22 cellular contexts compared by ENCODE assay signal in genomic region chr2:109670556-109671411, GRCh38. TPM values are rescaled to one million over a fixed set of nuclear protein-coding genes. Genes with fewer than 3 reads are reported as not detected.
DNase-seq lines count a peak whose midpoint lies in the region; ATAC-seq, FAIRE-seq and TF ChIP-seq lines count a peak whose summit lies in the region.
"Had no signal": no experiment of that assay in that cellular context is flagged by ENCODE, and none has a peak within 500 bp of the region (broad histone marks: within the 10 kb centered on the region; RNA-seq: fewer than 3 reads in every experiment).

No MANE protein-coding gene starts in this region.

- H4K12ac ChIP-seq in trophoblast cell (ENCODE audit: low read depth, low read length) = no peak overlapping the region

- H4K5ac ChIP-seq in H1 (ENCODE audit: insufficient read length, low read depth, low read length) = no peak overlapping the region

- TF ChIP-seq CTCF in HepG2 (CRISPR knock-in tag; IDR thresholded peaks at IDR 0.05) = peak; percentile 67
- TF ChIP-seq CTCF in right lobe of liver (IDR thresholded peaks at IDR 0.05) = no peak
- peak in 1 of 3 experiments; percentile 3; a peak in 1 of 4 replicates for TF ChIP-seq CTCF in H1 (IDR thresholded peaks at IDR 0.05; ENCODE audit: control extremely low read depth in 1 of 3, insufficient read depth in 1 of 3, low read depth in 1 of 3, low read length in 3 of 3)

- H3K23ac ChIP-seq in H1 (ENCODE audit: insufficient read length) (no peak overlapping the region), trophoblast cell (ENCODE audit: low read length) (no peak overlapping the region)

- H2AK5ac ChIP-seq in H1 (ENCODE audit: low read depth, low read length) (no peak overlapping the region), trophoblast cell (ENCODE audit: low read length) (peak overlapping the region; percentile 4)

- no TSS peak for BruUV-seq in HepG2 (replicated peaks; lab: Mats Ljungman, UMichigan)

- H3K4me3 ChIP-seq in HepG2 (replicated peaks in 1 of 3; ENCODE audit: insufficient read depth in 1 of 3, low read depth in 2 of 3, low read length in 3 of 3) (no peak overlapping the region; a peak in 1 of 6 replicates), right lobe of liver (no peak overlapping the region), H1 (ENCODE audit: extremely low read depth in 1 of 4, insufficient read depth in 2 of 4, low read depth in 3 of 4, low read length in 4 of 4) (no peak overlapping the region), trophoblast cell (ENCODE audit: low read depth, low read length) (no peak overlapping the region), MG63 (no peak overlapping the region)
- H3K4me3 ChIP-seq: BLaER1 had no signal

- no peaks in the 10 kb centered on the region for H3K79me2 ChIP-seq in HepG2 (ENCODE audit: insufficient read depth, low read length)
- no peaks in the 10 kb centered on the region for H3K79me2 ChIP-seq in H1 (ENCODE audit: control insufficient read depth in 1 of 2, insufficient read depth in 2 of 2, low read length in 2 of 2)
- H3K79me2 ChIP-seq in trophoblast cell (ENCODE audit: control insufficient read depth, insufficient read depth, low read length, poor library complexity) = no peaks in the 10 kb centered on the region

- H3K18ac ChIP-seq in H1 (ENCODE audit: extremely low read depth, low read length) (no peak overlapping the region), trophoblast cell (ENCODE audit: low read length) (no peak overlapping the region)

- no peak for TF ChIP-seq EP300 in HepG2 (IDR thresholded peaks at IDR 0.05; ENCODE audit: low read depth in 2 of 2, low read length in 2 of 2)
- TF ChIP-seq EP300 in HepG2 (CRISPR knock-in tag; IDR thresholded peaks at IDR 0.05; ENCODE audit: borderline replicate concordance) = no peak
- TF ChIP-seq EP300 in H1 (IDR thresholded peaks at IDR 0.05; ENCODE audit: borderline replicate concordance in 1 of 2, low read depth in 2 of 2, low read length in 2 of 2) = no peak

- no peak overlapping the region for H3K9ac ChIP-seq in HepG2 (ENCODE audit: insufficient read depth, low read depth, low read length)
- H3K9ac ChIP-seq in H1 (replicated peaks in 1 of 4; ENCODE audit: extremely low read depth in 1 of 4, low read depth in 3 of 4, low read length in 3 of 4) = no peak overlapping the region
- no peak overlapping the region for H3K9ac ChIP-seq in trophoblast cell (ENCODE audit: low read length)
- H3K9ac ChIP-seq: BLaER1 had no signal

- H3K4ac ChIP-seq in H1 (replicated peaks; ENCODE audit: insufficient read length, low read depth, low read length) (no peak overlapping the region), trophoblast cell (ENCODE audit: low read depth, low read length) (no peak overlapping the region)

- no peak overlapping the region for H2BK15ac ChIP-seq in H1 (ENCODE audit: low read length)

- TF ChIP-seq RAD21 in HepG2 (CRISPR knock-in tag; IDR thresholded peaks at IDR 0.05) (peak; percentile 81), H1 (IDR thresholded peaks at IDR 0.05 in 1 of 2, conservative IDR thresholded peaks at IDR 0.05 in 1 of 2; ENCODE audit: low read depth in 2 of 2, low read length in 2 of 2) (0 out of 4 replicates have a peak, but pooled peaks of 1 of the 2 experiments have one; percentile 12)

- H3K79me1 ChIP-seq in H1 (ENCODE audit: low read depth, low read length) = no peaks in the 10 kb centered on the region
- H3K79me1 ChIP-seq in trophoblast cell (ENCODE audit: low read length) = no peaks in the 10 kb centered on the region

- no peak overlapping the region for H3K14ac ChIP-seq in H1 (ENCODE audit: insufficient read length)
- H3K14ac ChIP-seq in trophoblast cell (ENCODE audit: low read length) = no peak overlapping the region

- H2BK20ac ChIP-seq in H1 (ENCODE audit: low read length) = no peak overlapping the region

- H3K9me3 ChIP-seq in HepG2 (ENCODE audit: low read length) (no peaks in the 10 kb centered on the region), right lobe of liver (no peaks in the 10 kb centered on the region), H1 (ENCODE audit: insufficient read depth in 2 of 2, low read depth in 1 of 2, low read length in 1 of 2) (0 out of 4 replicates have a peak, but pooled peaks cover 0 to 4% of the 10 kb centered on the region in 2 experiments), trophoblast cell (ENCODE audit: insufficient read depth, low read depth, low read length) (no peaks in the 10 kb centered on the region), MG63 (no peaks in the 10 kb centered on the region)
- H3K9me3 ChIP-seq: BLaER1 had no signal

- H4K91ac ChIP-seq in H1 (replicated peaks; ENCODE audit: insufficient read length, low read length) = no peak overlapping the region
- no peak overlapping the region for H4K91ac ChIP-seq in trophoblast cell (ENCODE audit: low read depth, low read length)

- H4K20me1 ChIP-seq in HepG2 (ENCODE audit: insufficient read depth, low read length) (no peaks in the 10 kb centered on the region), H1 (replicated peaks in 1 of 2; ENCODE audit: control insufficient read depth in 1 of 2, insufficient read depth in 2 of 2, low read length in 2 of 2) (no peaks in the 10 kb centered on the region)
- H4K20me1 ChIP-seq: BLaER1 had no signal

- CTCF ChIA-PET in HepG2 (lab: Yijun Ruan, JAX; ENCODE audit: low intra/inter-chr PET ratio, low total read pairs) (interaction anchor here (1.2 kb wide), 1 partner anchor 125 kb away, joined by 4 read pairs; no protein-coding TSS in a partner anchor), H1 (lab: Charles Lee; ENCODE audit: partially characterized antibody) (interaction anchor here (0.6 to 1.0 kb wide), 3 partner anchors 45 to 277 kb away, joined by 3 read pairs; no protein-coding TSS in a partner anchor)

- H3K4me2 ChIP-seq in HepG2 (ENCODE audit: low read depth, low read length) (peak overlapping the region; percentile 54), H1 (ENCODE audit: insufficient read depth in 1 of 2, low read depth in 2 of 2, low read length in 2 of 2) (no peak overlapping the region), trophoblast cell (ENCODE audit: low read length) (no peak overlapping the region)
- H3K4me2 ChIP-seq: BLaER1 had no signal

- TF ChIP-seq POLR2A in HepG2 (IDR thresholded peaks at IDR 0.05; ENCODE audit: insufficient read depth in 1 of 2, low read depth in 2 of 2, low read length in 2 of 2) (no peak), right lobe of liver (IDR thresholded peaks at IDR 0.05) (no peak), H1 (IDR thresholded peaks at IDR 0.05; ENCODE audit: control extremely low read depth in 1 of 2, low read depth in 2 of 2, low read length in 2 of 2) (no peak)

- H3K4me1 ChIP-seq in HepG2 (ENCODE audit: insufficient read depth, low read length) (peaks cover 35% of the 10 kb centered on the region), right lobe of liver (no peaks in the 10 kb centered on the region), H1 (replicated peaks in 1 of 4; ENCODE audit: control insufficient read depth in 3 of 4, insufficient read depth in 4 of 4, low read length in 3 of 4) (no peaks in the 10 kb centered on the region; a peak in 1 of 7 replicates), trophoblast cell (ENCODE audit: control insufficient read depth in 1 of 2, insufficient read depth in 2 of 2, low read length in 2 of 2) (no peaks in the 10 kb centered on the region)
- H3K4me1 ChIP-seq: BLaER1 had no signal

- peak; percentile 33 for DNase-seq in HepG2 (ENCODE audit: low spot score)
- no peak for DNase-seq in right lobe of liver
- no peak for DNase-seq in H1 (ENCODE audit: low read depth in 1 of 2, low spot score in 2 of 2)
- DNase-seq in trophoblast cell = no peak
- no peak for DNase-seq in cortex of kidney (lab: John Stamatoyannopoulos, UW)
- DNase-seq in MG63 = no peak
- no peak for DNase-seq in anterior cingulate cortex (lab: John Stamatoyannopoulos, UW)
- DNase-seq: CD4-positive, CD25-positive, alpha-beta regulatory T cell; DMS153; NCI-H1092; NCI-H1417 treated with DMSO at 0.1 percent for 48 hours; NCI-H1694 treated with DMSO at 0.1 percent for 48 hours; NCI-H2081; NCI-H226; NCI-H510A; NCI-H69; SHP77 had no signal

- ATAC-seq in HepG2 = peak; percentile 73
- no peak for ATAC-seq in right lobe of liver
- ATAC-seq: HCT116 had no signal

- H4K8ac ChIP-seq in H1 (ENCODE audit: extremely low read depth, insufficient read depth, low read length) = no peak overlapping the region
- no peak overlapping the region for H4K8ac ChIP-seq in trophoblast cell (ENCODE audit: low read depth, low read length)

- H2AFZ ChIP-seq in HepG2 (ENCODE audit: low read length) (peak overlapping the region; percentile 22), H1 (ENCODE audit: low read length) (no peak overlapping the region), trophoblast cell (ENCODE audit: insufficient read depth, low read length, poor library complexity) (no peak overlapping the region)

- FAIRE-seq in HepG2 (lab: Jason Lieb, UNC) (no peak), H1 (lab: Jason Lieb, UNC) (no peak)
- FAIRE-seq: GM19239 had no signal

- H2BK5ac ChIP-seq in H1 (ENCODE audit: low read depth, low read length) (no peak overlapping the region), trophoblast cell (ENCODE audit: low read depth, low read length, poor library complexity) (no peak overlapping the region)

- WGBS in HepG2 (ENCODE audit: low lambda C conversion rate) = 65% methylated on average over 6 of the region's 8 CpGs
- no CpG with 5 or more reads among the region's 8 CpGs for WGBS in right lobe of liver (ENCODE audit: insufficient coverage, low coverage, low lambda C conversion rate, missing lambda C conversion rate)
- WGBS in H1 (ENCODE audit: extremely low coverage in 1 of 2, insufficient coverage in 1 of 2, insufficient read length in 1 of 2, insufficient replicate concordance in 2 of 2, low coverage in 1 of 2, low lambda C conversion rate in 2 of 2, missing lambda C conversion rate in 1 of 2), 2 experiments = 81% methylated on average over 6 of the region's 8 CpGs; no CpG with 5 or more reads in 1 of the 2 experiments
- WGBS in trophoblast cell (ENCODE audit: extremely low coverage, insufficient coverage, insufficient read length) = no CpG with 5 or more reads among the region's 8 CpGs

- H3K27ac ChIP-seq in HepG2 (ENCODE audit: extremely low read length, insufficient read depth, low read length) (no peak overlapping the region), right lobe of liver (no peak overlapping the region), H1 (ENCODE audit: low read depth, low read length) (no peak overlapping the region), trophoblast cell (ENCODE audit: low read depth, low read length) (no peak overlapping the region)
- H3K27ac ChIP-seq: BLaER1, HL-60, RWPE1 had no signal

- no peaks in the 10 kb centered on the region for H3K27me3 ChIP-seq in HepG2 (ENCODE audit: control insufficient read depth in 1 of 2, insufficient read depth in 2 of 2, low read length in 2 of 2)
- H3K27me3 ChIP-seq in right lobe of liver = no peaks in the 10 kb centered on the region
- H3K27me3 ChIP-seq in H1 (replicated peaks in 1 of 4; ENCODE audit: control insufficient read depth in 3 of 4, extremely low read depth in 1 of 4, insufficient read depth in 3 of 4, low read length in 3 of 4) = no peaks in the 10 kb centered on the region
- no peaks in the 10 kb centered on the region for H3K27me3 ChIP-seq in trophoblast cell (ENCODE audit: insufficient read depth, low read length)
- H3K27me3 ChIP-seq in MG63 = no peaks in the 10 kb centered on the region
- H3K27me3 ChIP-seq: BLaER1 had no signal

- no peaks in the 10 kb centered on the region for H3K23me2 ChIP-seq in H1 (ENCODE audit: low read depth, low read length)

- no peak overlapping the region for H3K56ac ChIP-seq in H1 (replicated peaks; ENCODE audit: insufficient read length, low read depth, low read length)

- intact Hi-C loops in HepG2 (cut with micrococcal nuclease; ENCODE audit: unreplicated experiment) (no loop called here), right lobe of liver (cut with DNase I) (no loop called here)

- no peaks in the 10 kb centered on the region for H3K36me3 ChIP-seq in HepG2 (replicated peaks in 1 of 2; ENCODE audit: control insufficient read depth in 1 of 2, insufficient read depth in 2 of 2, low read length in 2 of 2)
- no peaks in the 10 kb centered on the region for H3K36me3 ChIP-seq in right lobe of liver
- H3K36me3 ChIP-seq in H1 (ENCODE audit: control insufficient read depth in 2 of 4, insufficient read depth in 4 of 4, low read length in 3 of 4) = no peaks in the 10 kb centered on the region
- H3K36me3 ChIP-seq in trophoblast cell (ENCODE audit: control insufficient read depth in 1 of 2, insufficient read depth in 2 of 2, low read length in 2 of 2) = no peaks in the 10 kb centered on the region
- no peaks in the 10 kb centered on the region for H3K36me3 ChIP-seq in MG63
- H3K36me3 ChIP-seq: BLaER1 had no signal

- in situ Hi-C loops in HepG2 (cut with HindIII; ENCODE audit: extremely low pct_ligation_motif_present, low pct_unique_long_range_greater_than_20kb) = no loop called here

- POLR2A ChIA-PET in HepG2 (lab: Yijun Ruan, JAX) (interaction anchor here (1.0 to 1.2 kb wide), 2 partner anchors 10 to 57 kb away, joined by 3 read pairs; partner anchors contain the start of genes SEPTIN10 and SOWAHC), H1 (lab: Charles Lee; ENCODE audit: partially characterized antibody) (no interaction called here)

- H2BK12ac ChIP-seq in H1 (ENCODE audit: low read depth, low read length) (0 out of 2 replicates have a peak overlapping the region, but pooled peaks have one; percentile 17), trophoblast cell (ENCODE audit: low read length) (no peak overlapping the region)

- no peak overlapping the region for H2BK120ac ChIP-seq in H1 (replicated peaks; ENCODE audit: low read depth, low read length)
- no peak overlapping the region for H2BK120ac ChIP-seq in trophoblast cell (ENCODE audit: insufficient read depth, low read length, poor library complexity)

RNA-seq across cellular contexts. Expression of gene SOWAHC, which starts 56.6 kb away (rescaled TPM):
- 22.5 and 24.7 TPM in 2 replicates for total RNA-seq in HepG2 (2016; rRNA removed; fragmentation: Illumina TruSeq; extraction: Trizol)
- total RNA-seq in HepG2 (2016; cell fraction: cytosol; rRNA removed; fragmentation: Illumina TruSeq; extraction: Trizol; ENCODE audit: low read depth) = 2.8 and 3.4 TPM in 2 replicates
- 23.3 TPM in 2 replicates for total RNA-seq in HepG2 (2016; cell fraction: insoluble cytoplasmic fraction; rRNA removed; fragmentation: Illumina TruSeq; extraction: Trizol)
- total RNA-seq in HepG2 (2016; cell fraction: membrane; rRNA removed; fragmentation: Illumina TruSeq; extraction: Trizol) = 18.1 and 21.3 TPM in 2 replicates
- total RNA-seq in HepG2 (2016; cell fraction: nucleus; rRNA removed; fragmentation: Illumina TruSeq; extraction: Trizol) = 15.8 TPM in 2 replicates
- 21.2 and 21.4 TPM in 2 replicates for polyA plus RNA-seq in HepG2 (2011; rRNA removed)
- polyA plus RNA-seq in HepG2 (2011; cell fraction: cytosol; rRNA removed) = 16.7 and 19.2 TPM in 2 replicates
- polyA plus RNA-seq in HepG2 (2011; cell fraction: nucleus; rRNA removed) = 9.7 and 10.8 TPM in 2 replicates
- polyA plus RNA-seq in HepG2 (2012) = 35.4 and 36.3 TPM in 2 replicates
- polyA plus RNA-seq in HepG2 (2016; cell fraction: cytosol; fragmentation: Illumina TruSeq; extraction: Trizol; ENCODE audit: low read depth) = 2.6 and 2.8 TPM in 2 replicates
- polyA plus RNA-seq in HepG2 (2016; cell fraction: insoluble cytoplasmic fraction; fragmentation: Illumina TruSeq; extraction: Trizol; ENCODE audit: low read depth) = 30.8 and 30.9 TPM in 2 replicates
- polyA plus RNA-seq in HepG2 (2016; cell fraction: membrane; fragmentation: Illumina TruSeq; extraction: Trizol; ENCODE audit: low read depth) = 12.6 and 14.5 TPM in 2 replicates
- polyA plus RNA-seq in HepG2 (2016; cell fraction: nucleus; fragmentation: Illumina TruSeq; extraction: Trizol; ENCODE audit: insufficient read depth, low read depth) = 25.4 and 26.3 TPM in 2 replicates
- polyA minus RNA-seq in HepG2 (2011; rRNA and poly(A)+ RNA removed; ENCODE audit: low replicate concordance) = 8.3 and 28.5 TPM in 2 replicates
- 31.9 and 34.1 TPM in 2 replicates for polyA minus RNA-seq in HepG2 (2011; cell fraction: cytosol; rRNA and poly(A)+ RNA removed)
- polyA minus RNA-seq in HepG2 (2011; cell fraction: nucleus; rRNA and poly(A)+ RNA removed) = 15.5 and 17.7 TPM in 2 replicates
- 10 to 100 TPM; 13.0 to 55.1 (median 34.4) TPM for total RNA-seq in right lobe of liver
- 16.8 and 17.8 TPM in 2 replicates for total RNA-seq in H1 (2021; fragmentation: NEBNext Ultra II Directional; extraction: Animal tissue kit (Norgen Biotek cat#: 25700))
- polyA plus RNA-seq in H1 (2011; rRNA removed) = 3.1 and 3.4 TPM in 2 replicates
- polyA plus RNA-seq in H1 (2011; cell fraction: cytosol; rRNA removed) = 4.8 TPM
- polyA plus RNA-seq in H1 (2011; cell fraction: nucleus; rRNA removed) = 4.1 TPM
- polyA plus RNA-seq in H1 (2012, experiment 1 of 2) = 3.9 to 5.6 TPM (median 5.0 TPM) in 4 replicates
- polyA plus RNA-seq in H1 (2012, experiment 2 of 2) = 1.8 TPM
- polyA plus RNA-seq in H1 (2013, experiment 1 of 2) = 11.9 TPM
- 11.0 TPM for polyA plus RNA-seq in H1 (2013, experiment 2 of 2)
- polyA minus RNA-seq in H1 (2011; rRNA and poly(A)+ RNA removed) = 3.2 and 4.2 TPM in 2 replicates
- polyA minus RNA-seq in H1 (2011; cell fraction: cytosol; rRNA and poly(A)+ RNA removed) = 7.4 TPM
- polyA minus RNA-seq in H1 (2011; cell fraction: nucleus; rRNA and poly(A)+ RNA removed) = 11.6 TPM
- polyA plus RNA-seq in trophoblast cell (2013) = 28.1 and 29.3 TPM in 2 replicates
- 10.0 and 15.2 TPM in 2 replicates for total RNA-seq in MG63 (2014; rRNA removed; shearing (Covaris generic); ENCODE audit: low replicate concordance)

RNA-seq across cellular contexts. Expression of gene SEPTIN10, which starts 57.0 kb away (rescaled TPM):
- total RNA-seq in HepG2 (2016; rRNA removed; fragmentation: Illumina TruSeq; extraction: Trizol) (67.5 and 99.8 TPM in 2 replicates), right lobe of liver (10 to 100 TPM; 34.6 to 52.8 (median 40.8) TPM)
- 127 and 147 TPM in 2 replicates for total RNA-seq in HepG2 (2016; cell fraction: cytosol; rRNA removed; fragmentation: Illumina TruSeq; extraction: Trizol; ENCODE audit: low read depth)
- 68.9 and 96.4 TPM in 2 replicates for total RNA-seq in HepG2 (2016; cell fraction: insoluble cytoplasmic fraction; rRNA removed; fragmentation: Illumina TruSeq; extraction: Trizol)
- total RNA-seq in HepG2 (2016; cell fraction: membrane; rRNA removed; fragmentation: Illumina TruSeq; extraction: Trizol) = 82.3 and 91.0 TPM in 2 replicates
- 59.8 and 61.0 TPM in 2 replicates for total RNA-seq in HepG2 (2016; cell fraction: nucleus; rRNA removed; fragmentation: Illumina TruSeq; extraction: Trizol)
- polyA plus RNA-seq in HepG2 (2011; rRNA removed) (40.3 and 45.8 TPM in 2 replicates), H1 (2011; rRNA removed) (15.3 and 23.7 TPM in 2 replicates)
- 21.7 and 32.6 TPM in 2 replicates for polyA plus RNA-seq in HepG2 (2011; cell fraction: cytosol; rRNA removed)
- polyA plus RNA-seq in HepG2 (2011; cell fraction: nucleus; rRNA removed) = 33.2 and 41.7 TPM in 2 replicates
- polyA plus RNA-seq in HepG2 (2012) = 73.2 and 109 TPM in 2 replicates
- polyA plus RNA-seq in HepG2 (2016; cell fraction: cytosol; fragmentation: Illumina TruSeq; extraction: Trizol; ENCODE audit: low read depth) = 13.9 and 14.1 TPM in 2 replicates
- 101 and 102 TPM in 2 replicates for polyA plus RNA-seq in HepG2 (2016; cell fraction: insoluble cytoplasmic fraction; fragmentation: Illumina TruSeq; extraction: Trizol; ENCODE audit: low read depth)
- 27.0 and 27.3 TPM in 2 replicates for polyA plus RNA-seq in HepG2 (2016; cell fraction: membrane; fragmentation: Illumina TruSeq; extraction: Trizol; ENCODE audit: low read depth)
- polyA plus RNA-seq in HepG2 (2016; cell fraction: nucleus; fragmentation: Illumina TruSeq; extraction: Trizol; ENCODE audit: insufficient read depth, low read depth) = 55.0 TPM in 2 replicates
- 19.0 and 33.7 TPM in 2 replicates for polyA minus RNA-seq in HepG2 (2011; rRNA and poly(A)+ RNA removed; ENCODE audit: low replicate concordance)
- polyA minus RNA-seq in HepG2 (2011; cell fraction: cytosol; rRNA and poly(A)+ RNA removed) = 67.6 and 75.0 TPM in 2 replicates
- 90.5 and 106 TPM in 2 replicates for polyA minus RNA-seq in HepG2 (2011; cell fraction: nucleus; rRNA and poly(A)+ RNA removed)
- 93.6 and 101 TPM in 2 replicates for total RNA-seq in H1 (2021; fragmentation: NEBNext Ultra II Directional; extraction: Animal tissue kit (Norgen Biotek cat#: 25700))
- 31.5 TPM for polyA plus RNA-seq in H1 (2011; cell fraction: cytosol; rRNA removed)
- 28.8 TPM for polyA plus RNA-seq in H1 (2011; cell fraction: nucleus; rRNA removed)
- 40.5 to 62.2 TPM (median 55.7 TPM) in 4 replicates for polyA plus RNA-seq in H1 (2012, experiment 1 of 2)
- 5.6 TPM for polyA plus RNA-seq in H1 (2012, experiment 2 of 2)
- polyA plus RNA-seq in H1 (2013, experiment 1 of 2) = 64.6 TPM
- polyA plus RNA-seq in H1 (2013, experiment 2 of 2) = 62.1 TPM
- polyA minus RNA-seq in H1 (2011; rRNA and poly(A)+ RNA removed) = 44.8 and 77.0 TPM in 2 replicates
- polyA minus RNA-seq in H1 (2011; cell fraction: cytosol; rRNA and poly(A)+ RNA removed) = 61.8 TPM
- polyA minus RNA-seq in H1 (2011; cell fraction: nucleus; rRNA and poly(A)+ RNA removed) = 105 TPM
- polyA plus RNA-seq in trophoblast cell (2013) = 109 and 116 TPM in 2 replicates
- 31.5 and 46.9 TPM in 2 replicates for total RNA-seq in MG63 (2014; rRNA removed; shearing (Covaris generic); ENCODE audit: low replicate concordance)

Comparison
In these comparisons a context has a peak if more than half of its experiments do, and no peak if none do; other contexts are left out.
1. Of the 41 proteins assayed by ChIP-seq in both HepG2 and H1: peak only in HepG2: CBX5, JUN, MAX and PHF8; only in H1: none; in both: none; in neither: 35; mixed calls (peak in some experiments, not most) for 2.